Comparison of ENCODE assay signal across 8 cellular contexts in the genomic region with DNA sequence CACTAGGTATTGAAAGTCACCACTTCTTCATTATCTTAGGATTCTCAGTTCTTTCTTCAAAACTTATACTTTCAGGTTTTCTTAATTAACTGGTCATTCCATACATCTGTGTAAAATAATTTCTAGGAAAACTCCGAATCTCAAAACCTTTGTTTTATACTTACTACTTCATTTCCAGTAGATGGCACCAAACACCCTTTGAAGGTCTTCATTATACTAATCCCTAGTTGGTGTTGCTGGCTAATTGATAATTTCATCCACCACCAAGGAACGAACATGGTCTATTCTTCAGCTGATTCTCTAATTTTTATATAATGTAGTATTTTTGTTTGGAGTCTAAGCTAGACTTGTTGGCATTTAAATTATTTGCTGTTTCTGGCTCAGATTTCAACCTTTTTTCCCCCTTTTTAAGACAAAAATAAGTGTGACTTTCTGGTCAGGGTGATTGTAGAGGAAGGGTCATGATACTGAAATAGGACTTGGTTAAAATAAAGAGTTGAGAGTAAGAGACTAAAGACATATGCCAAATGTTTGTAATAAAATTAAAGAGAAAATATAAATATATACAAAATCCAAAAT. TPM values are rescaled to one million over a fixed set of nuclear protein-coding genes. Genes with fewer than 3 reads are reported as not detected.
DNase-seq lines count a peak whose midpoint lies in the region; ATAC-seq and TF ChIP-seq lines count a peak whose summit lies in the region.

No MANE protein-coding gene starts in this region.

- 0 to 2% methylated on average over 2 of the region's 2 CpGs for WGBS in upper lobe of left lung, 2 donors

- H3K4me1 ChIP-seq in upper lobe of left lung: peaks cover 15 to 30% (median 23%) of the 10 kb centered on the region in 4 donors

- TF ChIP-seq EP300 in upper lobe of left lung (IDR thresholded peaks at IDR 0.05): no peak

- H3K36me3 ChIP-seq in upper lobe of left lung: peaks cover 5 to 40% (median 16%) of the 10 kb centered on the region in 4 donors

- H3K27me3 ChIP-seq in upper lobe of left lung: no peaks in the 10 kb centered on the region

- peak overlapping the region in 1 of 4 donors; percentile 100 for H3K27ac ChIP-seq in upper lobe of left lung

- no peak for TF ChIP-seq POLR2A in upper lobe of left lung (IDR thresholded peaks at IDR 0.05)

- DNase-seq in Ammon's horn (ENCODE audit: low spot score) (peak; percentile 75), NCI-H2196 treated with DMSO at 0.1 percent for 48 hours (lab: John Stamatoyannopoulos, UW; ENCODE audit: unreplicated experiment) (peak; percentile 23), astrocyte of the hippocampus (ENCODE audit: low read depth, low spot score) (peak; percentile 71), kidney glomerular epithelial cell (lab: John Stamatoyannopoulos, UW) (peak; percentile 68), upper lobe of left lung (no peak), NCI-H226 (no peak)

- H3K9me3 ChIP-seq in upper lobe of left lung: no peaks in the 10 kb centered on the region

- TF ChIP-seq CTCF in GM12873 (IDR thresholded peaks at IDR 0.05; ENCODE audit: insufficient read depth, low read depth, low read length, missing control alignments): peak; percentile 43
- TF ChIP-seq CTCF in upper lobe of left lung (IDR thresholded peaks at IDR 0.05): peak in 5 of 6 experiments; percentile 25 to 78 (median 51)

- H3K4me3 ChIP-seq in upper lobe of left lung: no peak overlapping the region

- ATAC-seq in upper lobe of left lung (ENCODE audit: low FRiP score in 2 of 2) (no peak), GM21367 (IDR thresholded peaks at IDR 0.05; ENCODE audit: unreplicated experiment) (no peak)

RNA-seq across cellular contexts. Expression of gene MXD1, which starts 2.8 kb away (rescaled TPM):
- total RNA-seq in upper lobe of left lung: 10 to 100 TPM; 16.3 to 94.3 (median 33.8) TPM

RNA-seq across cellular contexts. Expression of gene SNRNP27, which starts 18.3 kb away (rescaled TPM):
- total RNA-seq in upper lobe of left lung: 100 to 1,000 TPM in 2 of 6 donors, 10 to 100 TPM in 4; 32.7 to 120 (median 55.0) TPM

RNA-seq across cellular contexts. Expression of gene ASPRV1, which starts 49.4 kb away (rescaled TPM):
- total RNA-seq in upper lobe of left lung: 1 to 10 TPM; 1.0 to 2.1 (median 1.4) TPM

Comparison
In these comparisons a context has a peak if more than half of its experiments do, and no peak if none do; other contexts are left out.
1. DNase-seq: peak in Ammon's horn (single experiment), NCI-H2196 treated with DMSO at 0.1 percent for 48 hours (single experiment), astrocyte of the hippocampus (single experiment) and kidney glomerular epithelial cell (single experiment); none in upper lobe of left lung (0 of 2) and NCI-H226 (single experiment).